Comparison of ENCODE assay signal across 8 cellular contexts in genomic region chr5:143229896-143230675, GRCh38.
DNase-seq lines count a peak whose midpoint lies in the region; ATAC-seq and TF ChIP-seq lines count a peak whose summit lies in the region.

No MANE protein-coding gene starts in this region.

- no peak overlapping the region for H3K4me3 ChIP-seq in HFF-Myc (replicated peaks; ENCODE audit: low read depth, low read length)
- no peak overlapping the region for H3K4me3 ChIP-seq in SJCRH30

- H3K4me3 Mint-ChIP-seq in activated CD8-positive, alpha-beta memory T cell treated with anti-CD3 and anti-CD28 coated beads, Interleukin-2, amount 10 ng/mL, durations not matched to agents 7 days and 5 days, result peak overlapping the region; percentile 58

- no peaks in the 10 kb centered on the region for H3K9me3 Mint-ChIP-seq in activated CD8-positive, alpha-beta memory T cell treated with anti-CD3 and anti-CD28 coated beads, Interleukin-2, amount 10 ng/mL, durations not matched to agents 7 days and 5 days (ENCODE audit: low read depth)

- H3K36me3 ChIP-seq in SJCRH30, result no peaks in the 10 kb centered on the region

- no peaks in the 10 kb centered on the region for H3K36me3 Mint-ChIP-seq in activated CD8-positive, alpha-beta memory T cell treated with anti-CD3 and anti-CD28 coated beads, Interleukin-2, amount 10 ng/mL, durations not matched to agents 7 days and 5 days

- H3K27ac ChIP-seq in SJCRH30, result no peak overlapping the region

- no peaks in the 10 kb centered on the region for H3K27me3 ChIP-seq in SJCRH30

- ATAC-seq in activated CD8-positive, alpha-beta memory T cell treated with anti-CD3 and anti-CD28 coated beads, Interleukin-2, amount 10 ng/mL, durations not matched to agents 7 days and 5 days, result peak; percentile 88

- CTCF ChIA-PET in activated CD8-positive, alpha-beta memory T cell treated with anti-CD3 and anti-CD28 coated beads, Interleukin-2, amount 10 ng/mL, durations not matched to agents 7 days and 5 days (lab: Charles Lee), result interaction anchor here (1.0 to 1.6 kb wide), 5 partner anchors 8 to 227 kb away, joined by 3 to 5 read pairs (median 3); partner anchors contain the start of gene NR3C1

- TF ChIP-seq CTCF in HFF-Myc (IDR thresholded peaks at IDR 0.05; ENCODE audit: low read depth, low read length, missing control alignments), result no peak

- peak overlapping the region; percentile 91 for H3K27ac Mint-ChIP-seq in activated CD8-positive, alpha-beta memory T cell treated with anti-CD3 and anti-CD28 coated beads, Interleukin-2, amount 10 ng/mL, durations not matched to agents 7 days and 5 days

- DNase-seq in activated CD8-positive, alpha-beta memory T cell treated with anti-CD3 and anti-CD28 coated beads, Interleukin-2, amount 10 ng/mL, durations not matched to agents 7 days and 5 days, result peak; percentile 84
- DNase-seq in activated CD8-positive, alpha-beta memory T cell treated with anti-CD3 and anti-CD28 coated beads, Interleukin-2, amount 50 U/mL, for 48 hours, result no peak
- DNase-seq in HFF-Myc (ENCODE audit: extremely low read depth, low read depth) (peak; percentile 56), NCI-H1694 (lab: John Stamatoyannopoulos, UW) (peak; percentile 17), cerebellum (ENCODE audit: low spot score) (peak; percentile 50), occipital lobe (lab: John Stamatoyannopoulos, UW) (peak; percentile 37), NCI-H2196 treated with DMSO at 0.1 percent for 48 hours (lab: John Stamatoyannopoulos, UW; ENCODE audit: unreplicated experiment) (no peak), SJCRH30 (no peak)

- H3K27me3 Mint-ChIP-seq in activated CD8-positive, alpha-beta memory T cell treated with anti-CD3 and anti-CD28 coated beads, Interleukin-2, amount 10 ng/mL, durations not matched to agents 7 days and 5 days, result no peaks in the 10 kb centered on the region

- H3K4me1 Mint-ChIP-seq in activated CD8-positive, alpha-beta memory T cell treated with anti-CD3 and anti-CD28 coated beads, Interleukin-2, amount 10 ng/mL, durations not matched to agents 7 days and 5 days, result peaks cover 27% of the 10 kb centered on the region

- peaks cover 23% of the 10 kb centered on the region for H3K4me1 ChIP-seq in SJCRH30

- H3K9me3 ChIP-seq in SJCRH30 (replicated peaks), result no peaks in the 10 kb centered on the region

Comparison
In these comparisons a context has a peak if more than half of its experiments do, and no peak if none do; other contexts are left out.
1. DNase-seq: peak in activated CD8-positive, alpha-beta memory T cell treated with anti-CD3 and anti-CD28 coated beads, Interleukin-2, amount 10 ng/mL, durations not matched to agents 7 days and 5 days (single experiment), HFF-Myc (single experiment), NCI-H1694 (single experiment), cerebellum (single experiment) and occipital lobe (single experiment); none in activated CD8-positive, alpha-beta memory T cell treated with anti-CD3 and anti-CD28 coated beads, Interleukin-2, amount 50 U/mL, for 48 hours (single experiment), NCI-H2196 treated with DMSO at 0.1 percent for 48 hours (single experiment) and SJCRH30 (0 of 2).